In the genomic region with DNA sequence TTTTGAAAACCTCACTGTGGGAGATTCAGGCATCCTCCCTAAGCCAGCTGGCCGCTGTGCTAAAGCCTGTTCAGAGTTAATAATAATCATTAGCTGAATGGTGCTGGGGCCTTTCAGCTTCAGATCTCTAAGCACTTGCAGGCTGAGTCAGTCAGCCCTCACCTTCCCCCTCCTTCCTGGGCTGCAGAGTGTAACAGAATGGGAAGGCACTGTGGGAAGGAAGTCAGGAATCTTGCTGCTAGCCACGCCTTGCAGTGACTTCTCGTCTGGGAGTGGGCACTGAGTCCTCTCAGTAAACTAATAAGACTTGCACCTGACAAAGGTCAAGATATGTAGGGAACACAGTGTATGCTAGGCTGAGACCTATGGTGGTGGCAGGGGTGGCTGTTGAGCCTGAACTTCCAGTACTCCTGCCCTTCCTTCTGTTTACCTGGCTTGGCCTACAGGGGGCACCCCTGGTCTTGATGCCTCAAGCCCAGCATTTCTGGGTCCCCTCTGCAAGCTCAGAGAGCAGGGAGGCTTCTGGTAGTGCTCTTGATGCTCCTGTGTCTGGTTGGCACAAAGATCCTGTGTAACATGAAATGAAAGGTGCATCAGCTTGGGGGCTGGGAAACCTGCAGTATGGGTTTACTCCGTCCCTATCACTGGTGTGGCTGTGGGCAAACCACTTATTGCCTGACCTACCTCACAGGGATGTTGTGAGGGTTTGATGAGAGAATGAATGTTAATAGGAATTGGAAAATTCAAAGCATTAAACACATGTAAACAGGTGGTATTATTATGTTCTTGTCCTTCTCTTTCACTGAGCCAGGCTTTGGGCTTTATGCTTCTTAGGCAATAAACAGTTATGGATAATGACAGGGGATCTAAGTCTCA, we compare ENCODE assay signal across 6 cellular contexts. TPM values are rescaled to one million over a fixed set of nuclear protein-coding genes. Genes with fewer than 3 reads are reported as not detected.
A peak's percentile ranks its signal among the peaks of the same experiment; 100 is the strongest.
DNase-seq lines count a peak whose midpoint lies in the region; ATAC-seq, FAIRE-seq and TF ChIP-seq lines count a peak whose summit lies in the region.

No MANE protein-coding gene starts in this region.

- H4K20me1 ChIP-seq in MM.1S (ENCODE audit: insufficient read depth, low read length) (no peaks in the 10 kb centered on the region), HepG2 (ENCODE audit: insufficient read depth, low read length) (no peaks in the 10 kb centered on the region)

- TF ChIP-seq EP300 in HepG2 (IDR thresholded peaks at IDR 0.05; ENCODE audit: low read depth in 2 of 2, low read length in 2 of 2) (no peak), HepG2 (CRISPR knock-in tag; IDR thresholded peaks at IDR 0.05; ENCODE audit: borderline replicate concordance) (no peak)

- H3K9ac ChIP-seq in MM.1S (ENCODE audit: low read length) (no peak overlapping the region), HepG2 (ENCODE audit: insufficient read depth, low read depth, low read length) (no peak overlapping the region)

- TF ChIP-seq POLR2A in HepG2 (IDR thresholded peaks at IDR 0.05; ENCODE audit: insufficient read depth in 1 of 2, low read depth in 2 of 2, low read length in 2 of 2), result no peak

- H3K4me3 Mint-ChIP-seq in activated T-helper 2 cell treated with anti-CD3 and anti-CD28 coated beads, Interferon-gamma antibody, Interleukin-2, Interleukin-4, amounts not matched to agents 10 μg/mL and 5 μg/mL and 100 μg/mL, durations not matched to agents 14 hours and 24 hours and 36 hours (ENCODE audit: low read depth), result no peak overlapping the region

- peak; percentile 30 for TF ChIP-seq CTCF in MM.1S (IDR thresholded peaks at IDR 0.05; ENCODE audit: low read length)
- TF ChIP-seq CTCF in HepG2 (CRISPR knock-in tag; IDR thresholded peaks at IDR 0.05), result peak; percentile 74

- in situ Hi-C loops in HepG2 (cut with HindIII; ENCODE audit: extremely low pct_ligation_motif_present, low pct_unique_long_range_greater_than_20kb), result no loop called here

- no peaks in the 10 kb centered on the region for H3K27me3 ChIP-seq in MM.1S (replicated peaks; ENCODE audit: insufficient read depth, low read length)
- no peaks in the 10 kb centered on the region for H3K27me3 ChIP-seq in HepG2 (ENCODE audit: control insufficient read depth in 1 of 2, insufficient read depth in 2 of 2, low read length in 2 of 2)

- H3K9me3 ChIP-seq in MM.1S (replicated peaks; ENCODE audit: insufficient read depth, low read length) (no peaks in the 10 kb centered on the region), HepG2 (ENCODE audit: low read length) (no peaks in the 10 kb centered on the region)

- H3K36me3 ChIP-seq in MM.1S (replicated peaks; ENCODE audit: insufficient read depth, low read length) (no peaks in the 10 kb centered on the region), HepG2 (replicated peaks in 1 of 2; ENCODE audit: control insufficient read depth in 1 of 2, insufficient read depth in 2 of 2, low read length in 2 of 2) (peaks cover 2 to 6% of the 10 kb centered on the region in 2 experiments; a peak in 2 of 5 replicates)

- H3K4me1 Mint-ChIP-seq in activated T-helper 2 cell treated with anti-CD3 and anti-CD28 coated beads, Interferon-gamma antibody, Interleukin-2, Interleukin-4, amounts not matched to agents 10 μg/mL and 5 μg/mL and 100 μg/mL, durations not matched to agents 14 hours and 24 hours and 36 hours (ENCODE audit: low read depth), result peaks cover 56% of the 10 kb centered on the region

- H3K36me3 Mint-ChIP-seq in activated T-helper 2 cell treated with anti-CD3 and anti-CD28 coated beads, Interferon-gamma antibody, Interleukin-2, Interleukin-4, amounts not matched to agents 10 μg/mL and 5 μg/mL and 100 μg/mL, durations not matched to agents 14 hours and 24 hours and 36 hours (ENCODE audit: low read depth), result peaks cover 54% of the 10 kb centered on the region

- H3F3A ChIP-seq in MM.1S (ENCODE audit: insufficient read depth, low read length), result no peaks in the 10 kb centered on the region

- H3K27ac Mint-ChIP-seq in activated T-helper 2 cell treated with anti-CD3 and anti-CD28 coated beads, Interferon-gamma antibody, Interleukin-2, Interleukin-4, amounts not matched to agents 10 μg/mL and 5 μg/mL and 100 μg/mL, durations not matched to agents 14 hours and 24 hours and 36 hours, result no peak overlapping the region

- no peaks in the 10 kb centered on the region for H3K27me3 Mint-ChIP-seq in activated T-helper 2 cell treated with anti-CD3 and anti-CD28 coated beads, Interferon-gamma antibody, Interleukin-2, Interleukin-4, amounts not matched to agents 10 μg/mL and 5 μg/mL and 100 μg/mL, durations not matched to agents 14 hours and 24 hours and 36 hours (ENCODE audit: low read depth)

- H3K4me3 ChIP-seq in MM.1S (ENCODE audit: low read length), result no peak overlapping the region
- no peak overlapping the region for H3K4me3 ChIP-seq in HepG2 (replicated peaks in 1 of 3; ENCODE audit: insufficient read depth in 1 of 3, low read depth in 2 of 3, low read length in 3 of 3)

- POLR2A ChIA-PET in HepG2 (lab: Yijun Ruan, JAX), result interaction anchor here (1.1 kb wide), 1 partner anchor 32 kb away, joined by 3 read pairs; no protein-coding TSS in a partner anchor

- DNase-seq in CMK (ENCODE audit: low read depth), result peak; percentile 56
- peak; percentile 31 for DNase-seq in MM.1S
- DNase-seq in activated T-helper 2 cell treated with anti-CD3 and anti-CD28 coated beads, Interferon-gamma antibody, Interleukin-2, Interleukin-4, amounts not matched to agents 10 μg/mL and 5 μg/mL and 100 μg/mL, durations not matched to agents 14 hours and 24 hours and 36 hours (ENCODE audit: low spot score), result peak; percentile 38
- peak; percentile 45 for DNase-seq in HepG2 (ENCODE audit: low spot score)
- DNase-seq in frontal cortex (ENCODE audit: low spot score in 2 of 2), result no peak

- no TSS peak for BruUV-seq in HepG2 (replicated peaks; lab: Mats Ljungman, UMichigan)

- FAIRE-seq in HepG2 (lab: Jason Lieb, UNC) (no peak), frontal cortex (lab: Jason Lieb, UNC) (no peak)

- H3K79me2 ChIP-seq in MM.1S (ENCODE audit: low read length) (peaks cover 2% of the 10 kb centered on the region; the same call in 1 of the 2 replicates), HepG2 (ENCODE audit: insufficient read depth, low read length) (no peaks in the 10 kb centered on the region)

- H3K27ac ChIP-seq in MM.1S (ENCODE audit: low read length) (no peak overlapping the region), HepG2 (ENCODE audit: extremely low read length, insufficient read depth, low read length) (no peak overlapping the region)

- no peaks in the 10 kb centered on the region for H3K9me2 ChIP-seq in MM.1S (replicated peaks; ENCODE audit: insufficient read depth, low read length)

- peak; percentile 71 for ATAC-seq in HepG2
- ATAC-seq in GM19397 (IDR thresholded peaks at IDR 0.05; ENCODE audit: unreplicated experiment), result no peak

- WGBS in HepG2 (ENCODE audit: low lambda C conversion rate), result 84% methylated on average over 4 of the region's 4 CpGs

- CTCF ChIA-PET in HepG2 (lab: Yijun Ruan, JAX; ENCODE audit: low intra/inter-chr PET ratio, low total read pairs), result interaction anchor here (5.1 kb wide), 1 partner anchor 33 kb away, joined by 81 read pairs; no protein-coding TSS in a partner anchor

- H3K9me3 Mint-ChIP-seq in activated T-helper 2 cell treated with anti-CD3 and anti-CD28 coated beads, Interferon-gamma antibody, Interleukin-2, Interleukin-4, amounts not matched to agents 10 μg/mL and 5 μg/mL and 100 μg/mL, durations not matched to agents 14 hours and 24 hours and 36 hours, result no peaks in the 10 kb centered on the region

- H3K4me1 ChIP-seq in MM.1S (ENCODE audit: low read length) (no peaks in the 10 kb centered on the region), HepG2 (ENCODE audit: insufficient read depth, low read length) (peaks cover 4% of the 10 kb centered on the region)

- H2AFZ ChIP-seq in MM.1S (ENCODE audit: low read length), result no peak overlapping the region
- H2AFZ ChIP-seq in HepG2 (ENCODE audit: low read length), result no peak overlapping the region

- TF ChIP-seq RAD21 in HepG2 (CRISPR knock-in tag; IDR thresholded peaks at IDR 0.05), result no peak

- H3K4me2 ChIP-seq in MM.1S (ENCODE audit: low read depth, low read length) (no peak overlapping the region), HepG2 (ENCODE audit: low read depth, low read length) (no peak overlapping the region)

- intact Hi-C loops in activated T-helper 2 cell treated with anti-CD3 and anti-CD28 coated beads, Interferon-gamma antibody, Interleukin-2, Interleukin-4, amounts not matched to agents 10 μg/mL and 5 μg/mL and 100 μg/mL, durations not matched to agents 14 hours and 24 hours and 36 hours (cut with micrococcal nuclease), result no loop called here
- intact Hi-C loops in HepG2 (cut with micrococcal nuclease; ENCODE audit: unreplicated experiment), result no loop called here

RNA-seq across cellular contexts. Expression of gene CYB561D1, which starts 6.0 kb away (rescaled TPM):
- total RNA-seq in activated T-helper 2 cell treated with anti-CD3 and anti-CD28 coated beads, Interferon-gamma antibody, Interleukin-2, Interleukin-4, amounts not matched to agents 10 μg/mL and 5 μg/mL and 100 μg/mL, durations not matched to agents 14 hours and 24 hours and 36 hours, result 11.1 and 13.6 TPM in 2 replicates
- total RNA-seq in HepG2 (2016; rRNA removed; fragmentation: Illumina TruSeq; extraction: Trizol), result 3.9 and 4.1 TPM in 2 replicates
- total RNA-seq in HepG2 (2016; cell fraction: cytosol; rRNA removed; fragmentation: Illumina TruSeq; extraction: Trizol; ENCODE audit: low read depth), result 0.44 and 1.0 TPM in 2 replicates
- total RNA-seq in HepG2 (2016; cell fraction: insoluble cytoplasmic fraction; rRNA removed; fragmentation: Illumina TruSeq; extraction: Trizol), result 3.5 and 4.3 TPM in 2 replicates
- 2.2 and 2.3 TPM in 2 replicates for total RNA-seq in HepG2 (2016; cell fraction: membrane; rRNA removed; fragmentation: Illumina TruSeq; extraction: Trizol)
- total RNA-seq in HepG2 (2016; cell fraction: nucleus; rRNA removed; fragmentation: Illumina TruSeq; extraction: Trizol), result 4.4 and 5.2 TPM in 2 replicates
- polyA plus RNA-seq in HepG2 (2011; rRNA removed), result 3.9 and 4.5 TPM in 2 replicates
- polyA plus RNA-seq in HepG2 (2011; cell fraction: cytosol; rRNA removed), result 4.0 and 4.2 TPM in 2 replicates
- 6.7 and 7.1 TPM in 2 replicates for polyA plus RNA-seq in HepG2 (2011; cell fraction: nucleus; rRNA removed)
- polyA plus RNA-seq in HepG2 (2012), result 2.4 and 3.6 TPM in 2 replicates
- 0.35 TPM in 2 replicates for polyA plus RNA-seq in HepG2 (2016; cell fraction: cytosol; fragmentation: Illumina TruSeq; extraction: Trizol; ENCODE audit: low read depth)
- polyA plus RNA-seq in HepG2 (2016; cell fraction: insoluble cytoplasmic fraction; fragmentation: Illumina TruSeq; extraction: Trizol; ENCODE audit: low read depth), result 2.1 and 2.6 TPM in 2 replicates
- polyA plus RNA-seq in HepG2 (2016; cell fraction: membrane; fragmentation: Illumina TruSeq; extraction: Trizol; ENCODE audit: low read depth), result 1.2 and 1.4 TPM in 2 replicates
- 7.6 and 8.4 TPM in 2 replicates for polyA plus RNA-seq in HepG2 (2016; cell fraction: nucleus; fragmentation: Illumina TruSeq; extraction: Trizol; ENCODE audit: insufficient read depth, low read depth)
- 10.4 and 12.2 TPM in 2 replicates for polyA minus RNA-seq in HepG2 (2011; rRNA and poly(A)+ RNA removed; ENCODE audit: low replicate concordance)
- polyA minus RNA-seq in HepG2 (2011; cell fraction: cytosol; rRNA and poly(A)+ RNA removed), result 1.5 and 2.7 TPM in 2 replicates
- 2.3 and 4.1 TPM in 2 replicates for polyA minus RNA-seq in HepG2 (2011; cell fraction: nucleus; rRNA and poly(A)+ RNA removed)
- total RNA-seq in frontal cortex, result 4.9 TPM

RNA-seq across cellular contexts. Expression of gene AMIGO1, which starts 9.6 kb away (rescaled TPM):
- 0.66 and 0.92 TPM in 2 replicates for total RNA-seq in activated T-helper 2 cell treated with anti-CD3 and anti-CD28 coated beads, Interferon-gamma antibody, Interleukin-2, Interleukin-4, amounts not matched to agents 10 μg/mL and 5 μg/mL and 100 μg/mL, durations not matched to agents 14 hours and 24 hours and 36 hours
- total RNA-seq in HepG2 (2016; rRNA removed; fragmentation: Illumina TruSeq; extraction: Trizol) (1.00 and 1.3 TPM in 2 replicates), frontal cortex (8.2 TPM)
- 0.18 and 0.20 TPM in 2 replicates for total RNA-seq in HepG2 (2016; cell fraction: cytosol; rRNA removed; fragmentation: Illumina TruSeq; extraction: Trizol; ENCODE audit: low read depth)
- total RNA-seq in HepG2 (2016; cell fraction: insoluble cytoplasmic fraction; rRNA removed; fragmentation: Illumina TruSeq; extraction: Trizol), result 0.86 and 1.2 TPM in 2 replicates
- total RNA-seq in HepG2 (2016; cell fraction: membrane; rRNA removed; fragmentation: Illumina TruSeq; extraction: Trizol), result 0.80 and 0.83 TPM in 2 replicates
- total RNA-seq in HepG2 (2016; cell fraction: nucleus; rRNA removed; fragmentation: Illumina TruSeq; extraction: Trizol), result 1.3 and 1.4 TPM in 2 replicates
- 0.40 and 0.85 TPM in 2 replicates for polyA plus RNA-seq in HepG2 (2011; rRNA removed)
- 0.47 and 0.56 TPM in 2 replicates for polyA plus RNA-seq in HepG2 (2011; cell fraction: cytosol; rRNA removed)
- polyA plus RNA-seq in HepG2 (2011; cell fraction: nucleus; rRNA removed), result 0.59 and 0.66 TPM in 2 replicates
- polyA plus RNA-seq in HepG2 (2012), result 0.91 and 1.3 TPM in 2 replicates
- 0.20 TPM in 2 replicates for polyA plus RNA-seq in HepG2 (2016; cell fraction: cytosol; fragmentation: Illumina TruSeq; extraction: Trizol; ENCODE audit: low read depth)
- 0.64 and 0.81 TPM in 2 replicates for polyA plus RNA-seq in HepG2 (2016; cell fraction: insoluble cytoplasmic fraction; fragmentation: Illumina TruSeq; extraction: Trizol; ENCODE audit: low read depth)
- polyA plus RNA-seq in HepG2 (2016; cell fraction: membrane; fragmentation: Illumina TruSeq; extraction: Trizol; ENCODE audit: low read depth), result 0.51 and 0.61 TPM in 2 replicates
- 1.6 and 2.2 TPM in 2 replicates for polyA plus RNA-seq in HepG2 (2016; cell fraction: nucleus; fragmentation: Illumina TruSeq; extraction: Trizol; ENCODE audit: insufficient read depth, low read depth)
- 1.2 and 1.7 TPM in 2 replicates for polyA minus RNA-seq in HepG2 (2011; rRNA and poly(A)+ RNA removed; ENCODE audit: low replicate concordance)
- 0.35 and 0.89 TPM in 2 replicates for polyA minus RNA-seq in HepG2 (2011; cell fraction: cytosol; rRNA and poly(A)+ RNA removed)
- polyA minus RNA-seq in HepG2 (2011; cell fraction: nucleus; rRNA and poly(A)+ RNA removed), result 0.39 and 0.62 TPM in 2 replicates

RNA-seq across cellular contexts. Expression of gene ATXN7L2, which starts 16.2 kb away (rescaled TPM):
- 11.9 and 12.9 TPM in 2 replicates for total RNA-seq in activated T-helper 2 cell treated with anti-CD3 and anti-CD28 coated beads, Interferon-gamma antibody, Interleukin-2, Interleukin-4, amounts not matched to agents 10 μg/mL and 5 μg/mL and 100 μg/mL, durations not matched to agents 14 hours and 24 hours and 36 hours
- total RNA-seq in HepG2 (2016; rRNA removed; fragmentation: Illumina TruSeq; extraction: Trizol), result 1.3 and 2.7 TPM in 2 replicates
- total RNA-seq in HepG2 (2016; cell fraction: cytosol; rRNA removed; fragmentation: Illumina TruSeq; extraction: Trizol; ENCODE audit: low read depth), result 1.7 and 1.9 TPM in 2 replicates
- total RNA-seq in HepG2 (2016; cell fraction: insoluble cytoplasmic fraction; rRNA removed; fragmentation: Illumina TruSeq; extraction: Trizol), result 1.6 and 2.7 TPM in 2 replicates
- 2.1 and 2.6 TPM in 2 replicates for total RNA-seq in HepG2 (2016; cell fraction: membrane; rRNA removed; fragmentation: Illumina TruSeq; extraction: Trizol)
- 3.2 and 3.4 TPM in 2 replicates for total RNA-seq in HepG2 (2016; cell fraction: nucleus; rRNA removed; fragmentation: Illumina TruSeq; extraction: Trizol)
- 2.8 and 3.0 TPM in 2 replicates for polyA plus RNA-seq in HepG2 (2011; rRNA removed)
- 1.3 and 2.3 TPM in 2 replicates for polyA plus RNA-seq in HepG2 (2011; cell fraction: cytosol; rRNA removed)
- 14.3 and 20.6 TPM in 2 replicates for polyA plus RNA-seq in HepG2 (2011; cell fraction: nucleus; rRNA removed)
- polyA plus RNA-seq in HepG2 (2012), result 1.5 and 1.8 TPM in 2 replicates
- polyA plus RNA-seq in HepG2 (2016; cell fraction: cytosol; fragmentation: Illumina TruSeq; extraction: Trizol; ENCODE audit: low read depth), result 1.1 and 1.3 TPM in 2 replicates
- polyA plus RNA-seq in HepG2 (2016; cell fraction: insoluble cytoplasmic fraction; fragmentation: Illumina TruSeq; extraction: Trizol; ENCODE audit: low read depth), result 2.1 and 2.2 TPM in 2 replicates
- polyA plus RNA-seq in HepG2 (2016; cell fraction: membrane; fragmentation: Illumina TruSeq; extraction: Trizol; ENCODE audit: low read depth), result 1.7 and 2.1 TPM in 2 replicates
- 8.6 and 9.8 TPM in 2 replicates for polyA plus RNA-seq in HepG2 (2016; cell fraction: nucleus; fragmentation: Illumina TruSeq; extraction: Trizol; ENCODE audit: insufficient read depth, low read depth)
- polyA minus RNA-seq in HepG2 (2011; rRNA and poly(A)+ RNA removed; ENCODE audit: low replicate concordance), result 5.7 and 8.5 TPM in 2 replicates
- 0.97 and 1.4 TPM in 2 replicates for polyA minus RNA-seq in HepG2 (2011; cell fraction: cytosol; rRNA and poly(A)+ RNA removed)
- polyA minus RNA-seq in HepG2 (2011; cell fraction: nucleus; rRNA and poly(A)+ RNA removed), result 10.9 and 15.0 TPM in 2 replicates
- total RNA-seq in frontal cortex, result 4.9 TPM

RNA-seq across cellular contexts. Expression of gene SYPL2, which starts 33.6 kb away (rescaled TPM):
- total RNA-seq in activated T-helper 2 cell treated with anti-CD3 and anti-CD28 coated beads, Interferon-gamma antibody, Interleukin-2, Interleukin-4, amounts not matched to agents 10 μg/mL and 5 μg/mL and 100 μg/mL, durations not matched to agents 14 hours and 24 hours and 36 hours, result 0.11 TPM in 1 of 2 replicates, not detected in the other
- total RNA-seq in HepG2 (2016; rRNA removed; fragmentation: Illumina TruSeq; extraction: Trizol) (0.24 and 0.25 TPM in 2 replicates), frontal cortex (not detected)
- not detected in 2 replicates for total RNA-seq in HepG2 (2016; cell fraction: cytosol; rRNA removed; fragmentation: Illumina TruSeq; extraction: Trizol; ENCODE audit: low read depth)
- 0.12 and 0.22 TPM in 2 replicates for total RNA-seq in HepG2 (2016; cell fraction: insoluble cytoplasmic fraction; rRNA removed; fragmentation: Illumina TruSeq; extraction: Trizol)
- 0.12 TPM in 1 of 2 replicates, not detected in the other for total RNA-seq in HepG2 (2016; cell fraction: membrane; rRNA removed; fragmentation: Illumina TruSeq; extraction: Trizol)
- 0.16 and 0.38 TPM in 2 replicates for total RNA-seq in HepG2 (2016; cell fraction: nucleus; rRNA removed; fragmentation: Illumina TruSeq; extraction: Trizol)
- polyA plus RNA-seq in HepG2 (2011; rRNA removed), result 0.17 and 0.35 TPM in 2 replicates
- 0.09 and 0.14 TPM in 2 replicates for polyA plus RNA-seq in HepG2 (2011; cell fraction: cytosol; rRNA removed)
- polyA plus RNA-seq in HepG2 (2011; cell fraction: nucleus; rRNA removed), result 0.29 and 0.54 TPM in 2 replicates
- polyA plus RNA-seq in HepG2 (2012), result 0.11 and 0.32 TPM in 2 replicates
- not detected in 2 replicates for polyA plus RNA-seq in HepG2 (2016; cell fraction: cytosol; fragmentation: Illumina TruSeq; extraction: Trizol; ENCODE audit: low read depth)
- 0.27 and 0.36 TPM in 2 replicates for polyA plus RNA-seq in HepG2 (2016; cell fraction: insoluble cytoplasmic fraction; fragmentation: Illumina TruSeq; extraction: Trizol; ENCODE audit: low read depth)
- polyA plus RNA-seq in HepG2 (2016; cell fraction: membrane; fragmentation: Illumina TruSeq; extraction: Trizol; ENCODE audit: low read depth), result 0.14 TPM in 1 of 2 replicates, not detected in the other
- 0.57 and 0.68 TPM in 2 replicates for polyA plus RNA-seq in HepG2 (2016; cell fraction: nucleus; fragmentation: Illumina TruSeq; extraction: Trizol; ENCODE audit: insufficient read depth, low read depth)
- polyA minus RNA-seq in HepG2 (2011; rRNA and poly(A)+ RNA removed; ENCODE audit: low replicate concordance), result 0.16 and 2.3 TPM in 2 replicates
- 0.20 TPM in 1 of 2 replicates, not detected in the other for polyA minus RNA-seq in HepG2 (2011; cell fraction: cytosol; rRNA and poly(A)+ RNA removed)
- 0.13 and 0.50 TPM in 2 replicates for polyA minus RNA-seq in HepG2 (2011; cell fraction: nucleus; rRNA and poly(A)+ RNA removed)

RNA-seq across cellular contexts. Expression of gene GPR61, which starts 39.8 kb away (rescaled TPM):
- 0.43 TPM in 1 of 2 replicates, not detected in the other for total RNA-seq in activated T-helper 2 cell treated with anti-CD3 and anti-CD28 coated beads, Interferon-gamma antibody, Interleukin-2, Interleukin-4, amounts not matched to agents 10 μg/mL and 5 μg/mL and 100 μg/mL, durations not matched to agents 14 hours and 24 hours and 36 hours
- not detected in 2 replicates for total RNA-seq in HepG2 (2016; rRNA removed; fragmentation: Illumina TruSeq; extraction: Trizol)
- total RNA-seq in HepG2 (2016; cell fraction: cytosol; rRNA removed; fragmentation: Illumina TruSeq; extraction: Trizol; ENCODE audit: low read depth), result 0.35 and 0.81 TPM in 2 replicates
- 0.30 TPM in 1 of 2 replicates, not detected in the other for total RNA-seq in HepG2 (2016; cell fraction: insoluble cytoplasmic fraction; rRNA removed; fragmentation: Illumina TruSeq; extraction: Trizol)
- total RNA-seq in HepG2 (2016; cell fraction: membrane; rRNA removed; fragmentation: Illumina TruSeq; extraction: Trizol), result 0.46 and 0.48 TPM in 2 replicates
- total RNA-seq in HepG2 (2016; cell fraction: nucleus; rRNA removed; fragmentation: Illumina TruSeq; extraction: Trizol), result 0.28 TPM in 1 of 2 replicates, not detected in the other
- not detected in 2 replicates for polyA plus RNA-seq in HepG2 (2011; rRNA removed)
- polyA plus RNA-seq in HepG2 (2011; cell fraction: cytosol; rRNA removed), result not detected in 2 replicates
- polyA plus RNA-seq in HepG2 (2011; cell fraction: nucleus; rRNA removed), result 0.05 TPM in 1 of 2 replicates, not detected in the other
- 0.43 and 0.49 TPM in 2 replicates for polyA plus RNA-seq in HepG2 (2012)
- not detected in 2 replicates for polyA plus RNA-seq in HepG2 (2016; cell fraction: cytosol; fragmentation: Illumina TruSeq; extraction: Trizol; ENCODE audit: low read depth)
- not detected in 2 replicates for polyA plus RNA-seq in HepG2 (2016; cell fraction: insoluble cytoplasmic fraction; fragmentation: Illumina TruSeq; extraction: Trizol; ENCODE audit: low read depth)
- not detected in 2 replicates for polyA plus RNA-seq in HepG2 (2016; cell fraction: membrane; fragmentation: Illumina TruSeq; extraction: Trizol; ENCODE audit: low read depth)
- not detected in 2 replicates for polyA plus RNA-seq in HepG2 (2016; cell fraction: nucleus; fragmentation: Illumina TruSeq; extraction: Trizol; ENCODE audit: insufficient read depth, low read depth)
- 0.40 TPM in 1 of 2 replicates, not detected in the other for polyA minus RNA-seq in HepG2 (2011; rRNA and poly(A)+ RNA removed; ENCODE audit: low replicate concordance)
- not detected in 2 replicates for polyA minus RNA-seq in HepG2 (2011; cell fraction: cytosol; rRNA and poly(A)+ RNA removed)
- 0.90 TPM in 1 of 2 replicates, not detected in the other for polyA minus RNA-seq in HepG2 (2011; cell fraction: nucleus; rRNA and poly(A)+ RNA removed)
- total RNA-seq in frontal cortex, result 4.9 TPM

Comparison
In these comparisons a context has a peak if more than half of its experiments do, and no peak if none do; other contexts are left out.
1. DNase-seq: peak in CMK (single experiment), MM.1S (single experiment), activated T-helper 2 cell treated with anti-CD3 and anti-CD28 coated beads, Interferon-gamma antibody, Interleukin-2, Interleukin-4, amounts not matched to agents 10 μg/mL and 5 μg/mL and 100 μg/mL, durations not matched to agents 14 hours and 24 hours and 36 hours (single experiment) and HepG2 (single experiment); none in frontal cortex (0 of 2).